Comparison of ENCODE assay signal across 1 cellular context in genomic region chr2:216139884-216140283, GRCh38.
TF ChIP-seq lines count a peak whose summit lies in the region.

No MANE protein-coding gene starts in this region.

TF ChIP-seq in A549, 52 proteins besides CTCF, POLR2A, EP300 and RAD21 (continued from another document):
- TF ChIP-seq REST (IDR thresholded peaks at IDR 0.05) (no peak), PBX3 (IDR thresholded peaks at IDR 0.05) (no peak)
TF ChIP-seq in A549: peak in this region for 0.
